In genomic region chr3:115146032-115146417, GRCh38 we compare ENCODE assay signal across 8 cellular contexts. TPM values are rescaled to one million over a fixed set of nuclear protein-coding genes. Genes with fewer than 3 reads are reported as not detected.
DNase-seq lines count a peak whose midpoint lies in the region; ATAC-seq and TF ChIP-seq lines count a peak whose summit lies in the region.

No MANE protein-coding gene starts in this region.

- DNase-seq in LHCN-M2 (ENCODE audit: low read depth) (peak; percentile 83), SHP77 treated with DMSO at 0.1 percent for 48 hours (lab: John Stamatoyannopoulos, UW) (peak; percentile 76), adrenal gland (peak; percentile 53 to 87 (median 71)), left cardiac atrium (peak; percentile 32), pons (ENCODE audit: low spot score) (peak; percentile 77)

- H3K36me3 ChIP-seq in DOHH2 (ENCODE audit: control insufficient read depth, low read length) (peaks cover 4% of the 10 kb centered on the region; the same call in 1 of the 2 replicates), adrenal gland (replicated peaks in 1 of 2) (no peaks in the 10 kb centered on the region)

- intact Hi-C loops in adrenal gland (cut with DNase I) (no loop called here), left cardiac atrium (cut with DNase I) (no loop called here)

- H3K4me3 ChIP-seq in DOHH2 (ENCODE audit: low read length) (peak overlapping the region; percentile 97), adrenal gland (peak overlapping the region; percentile 56 to 88 (median 82))

- H3K4me1 ChIP-seq in DOHH2 (ENCODE audit: control insufficient read depth, low read length), result peaks cover 25% of the 10 kb centered on the region
- H3K4me1 ChIP-seq in adrenal gland (replicated peaks in 1 of 2), result peaks cover 8 to 37% of the 10 kb centered on the region in 2 donors

- WGBS in adrenal gland, 4 donors, result 0 to 1% (median 0%) methylated on average over 9 of the region's 9 CpGs

- peak; percentile 25 to 86 for TF ChIP-seq POLR2A in adrenal gland (IDR thresholded peaks at IDR 0.05)

- no peaks in the 10 kb centered on the region for H3K9me2 ChIP-seq in DOHH2 (replicated peaks; ENCODE audit: control insufficient read depth, low read length)

- H3F3A ChIP-seq in DOHH2 (ENCODE audit: control insufficient read depth, insufficient read depth), result 0 out of 2 replicates have a peak, but pooled peaks cover 3% of the 10 kb centered on the region

- H4K20me1 ChIP-seq in DOHH2 (ENCODE audit: control insufficient read depth, insufficient read depth, low read depth, low read length), result no peaks in the 10 kb centered on the region

- H3K9me3 ChIP-seq in DOHH2 (ENCODE audit: control insufficient read depth, insufficient read depth, low read length) (no peaks in the 10 kb centered on the region), adrenal gland (replicated peaks in 1 of 3) (no peaks in the 10 kb centered on the region)

- TF ChIP-seq CTCF in DOHH2 (IDR thresholded peaks at IDR 0.05; ENCODE audit: low read depth, low read length, poor library complexity, severe bottlenecking) (no peak), adrenal gland (IDR thresholded peaks at IDR 0.05) (no peak)

- peak overlapping the region; percentile 81 for H3K27ac ChIP-seq in DOHH2 (ENCODE audit: low read depth, low read length)
- H3K27ac ChIP-seq in adrenal gland, result peak overlapping the region; percentile 97 to 100 (median 99)

- peak overlapping the region; percentile 91 for H3K4me2 ChIP-seq in DOHH2 (ENCODE audit: low read length)

- no peaks in the 10 kb centered on the region for H3K27me3 ChIP-seq in DOHH2 (ENCODE audit: control insufficient read depth, low read length)
- H3K27me3 ChIP-seq in adrenal gland, result no peaks in the 10 kb centered on the region

- ATAC-seq in left cardiac atrium, result peak in 1 of 2 donors; percentile 28
- ATAC-seq in GM19455 (IDR thresholded peaks at IDR 0.05; ENCODE audit: unreplicated experiment), result no peak
- no peak for ATAC-seq in HG03135 (IDR thresholded peaks at IDR 0.05; ENCODE audit: unreplicated experiment)

- H3K79me2 ChIP-seq in DOHH2 (ENCODE audit: control insufficient read depth, low read length), result peaks cover 38% of the 10 kb centered on the region

RNA-seq across cellular contexts. Expression of gene ZBTB20, which starts 1.1 kb away (rescaled TPM):
- total RNA-seq in LHCN-M2 (2014; rRNA removed) (18.3 and 26.4 TPM in 2 replicates), adrenal gland (100 to 1,000 TPM in 7 of 8 donors, 10 to 100 TPM in 1; 72.0 to 167 (median 119) TPM), left cardiac atrium (10 to 100 TPM; 59.5 to 68.8 TPM)
- 3.8 TPM for polyA plus RNA-seq in LHCN-M2 (2012)
- 10 to 100 TPM in 1 of 3 donors, 1 to 10 TPM in 2; 2.8 to 22.8 (median 3.6) TPM for polyA plus RNA-seq in adrenal gland

Comparison
In these comparisons a context has a peak if more than half of its experiments do, and no peak if none do; other contexts are left out.
1. DNase-seq: peak in every context shown above with its lines; median percentile 83 in LHCN-M2; 77 in pons; 76 in SHP77 treated with DMSO at 0.1 percent for 48 hours; 71 in adrenal gland; 32 in left cardiac atrium.